ENCODE assay signal across 8 cellular contexts in the genomic region with DNA sequence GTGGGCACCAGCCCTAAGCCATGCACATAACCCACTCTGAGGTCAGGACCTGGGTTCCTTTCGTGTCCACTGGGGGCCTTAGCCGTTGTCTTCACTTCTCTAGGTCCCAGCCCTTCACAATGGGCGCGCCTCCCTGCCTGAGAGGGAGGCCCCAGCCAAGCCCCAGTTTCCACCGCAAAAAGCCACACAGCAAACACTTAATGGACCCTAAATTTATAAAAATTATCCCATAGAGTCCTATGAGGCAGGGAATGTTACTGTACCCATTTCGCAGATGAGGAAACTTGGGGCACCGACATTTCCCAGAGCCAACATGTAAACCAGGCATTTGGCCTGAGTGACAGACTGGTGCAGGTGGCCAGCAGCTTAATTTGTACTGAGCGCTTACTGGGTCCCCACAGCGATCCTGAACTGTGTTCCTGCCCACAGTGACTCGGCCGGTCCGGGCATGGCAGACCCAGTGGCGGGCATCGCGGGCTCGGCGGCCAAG. TPM values are rescaled to one million over a fixed set of nuclear protein-coding genes. Genes with fewer than 3 reads are reported as not detected.
DNase-seq lines count a peak whose midpoint lies in the region; ATAC-seq and TF ChIP-seq lines count a peak whose summit lies in the region.

No MANE protein-coding gene starts in this region.

- 83% methylated on average over 17 of the region's 17 CpGs for WGBS in prostate gland

- no peak for TF ChIP-seq POLR2A in prostate gland (IDR thresholded peaks at IDR 0.05)

- H3K9ac ChIP-seq in SK-N-MC (ENCODE audit: insufficient read length) (peak overlapping the region; percentile 79), MM.1S (ENCODE audit: low read length) (no peak overlapping the region)

- H2AFZ ChIP-seq in MM.1S (ENCODE audit: low read length): no peak overlapping the region

- intact Hi-C loops in prostate gland (cut with DNase I): loop anchor here (2.0 kb wide), 1 partner anchor 51 kb away; no protein-coding TSS in a partner anchor

- H3K9me3 ChIP-seq in SK-N-MC (ENCODE audit: low read depth, low read length) (no peaks in the 10 kb centered on the region), prostate gland (no peaks in the 10 kb centered on the region), MM.1S (replicated peaks; ENCODE audit: insufficient read depth, low read length) (no peaks in the 10 kb centered on the region)

- H3K4me2 ChIP-seq in MM.1S (ENCODE audit: low read depth, low read length): no peak overlapping the region

- H3F3A ChIP-seq in MM.1S (ENCODE audit: insufficient read depth, low read length): no peaks in the 10 kb centered on the region

- H3K4me3 ChIP-seq in SK-N-MC (peak overlapping the region; percentile 90), fibroblast of pulmonary artery (replicated peaks; ENCODE audit: low read depth, low read length) (peak overlapping the region; percentile 75), prostate gland (peak overlapping the region; percentile 59 to 97), MM.1S (ENCODE audit: low read length) (no peak overlapping the region)

- DNase-seq in ELR (ENCODE audit: low read depth): peak; percentile 37
- DNase-seq in SK-N-MC (ENCODE audit: low read depth, low spot score): no peak
- DNase-seq in fibroblast of pulmonary artery (ENCODE audit: low read depth): no peak
- DNase-seq in prostate gland (ENCODE audit: low spot score): no peak
- DNase-seq in stimulated activated CD4-positive, alpha-beta T cell treated with anti-CD3 and anti-CD28 coated beads, Interleukin-15, amount 100 ng/mL, for 24 hours: no peak
- DNase-seq in MM.1S: no peak

- no peaks in the 10 kb centered on the region for H3K9me2 ChIP-seq in MM.1S (replicated peaks; ENCODE audit: insufficient read depth, low read length)

- ATAC-seq in GM21360 (IDR thresholded peaks at IDR 0.05; ENCODE audit: unreplicated experiment) (no peak), GM18519 (IDR thresholded peaks at IDR 0.05; ENCODE audit: low FRiP score, unreplicated experiment) (no peak)

- H3K27ac ChIP-seq in SK-N-MC: no peak overlapping the region
- H3K27ac ChIP-seq in prostate gland: peak overlapping the region; percentile 56 to 89
- no peak overlapping the region for H3K27ac ChIP-seq in MM.1S (ENCODE audit: low read length)

- no peaks in the 10 kb centered on the region for H3K79me2 ChIP-seq in MM.1S (ENCODE audit: low read length)

- no peaks in the 10 kb centered on the region for H4K20me1 ChIP-seq in MM.1S (ENCODE audit: insufficient read depth, low read length)

- H3K36me3 ChIP-seq in SK-N-MC (ENCODE audit: insufficient read depth, low read length) (no peaks in the 10 kb centered on the region), prostate gland (no peaks in the 10 kb centered on the region), MM.1S (replicated peaks; ENCODE audit: insufficient read depth, low read length) (no peaks in the 10 kb centered on the region)

- TF ChIP-seq CTCF in fibroblast of pulmonary artery (IDR thresholded peaks at IDR 0.05; ENCODE audit: low read length, missing control alignments) (no peak), prostate gland (IDR thresholded peaks at IDR 0.05) (no peak), MM.1S (IDR thresholded peaks at IDR 0.05; ENCODE audit: low read length) (no peak)

- H3K27me3 ChIP-seq in prostate gland (replicated peaks; ENCODE audit: insufficient read depth): no peaks in the 10 kb centered on the region
- peaks cover 15% of the 10 kb centered on the region for H3K27me3 ChIP-seq in MM.1S (replicated peaks; ENCODE audit: insufficient read depth, low read length)

- H3K4me1 ChIP-seq in prostate gland (replicated peaks) (peaks cover 32% of the 10 kb centered on the region), MM.1S (ENCODE audit: low read length) (no peaks in the 10 kb centered on the region)

RNA-seq across cellular contexts. Expression of gene GAS2L1, which starts 1.3 kb away (rescaled TPM):
- 100 to 1,000 TPM in 1 of 2 donors, 10 to 100 TPM in 1; 85.8 to 159 TPM for total RNA-seq in prostate gland

RNA-seq across cellular contexts. Expression of gene RASL10A, which starts 7.8 kb away (rescaled TPM):
- total RNA-seq in prostate gland: 10 to 100 TPM in 1 of 2 donors, 1 to 10 TPM in 1; 9.2 to 15.1 TPM

RNA-seq across cellular contexts. Expression of gene EWSR1, which starts 39.6 kb away (rescaled TPM):
- 100 to 1,000 TPM; 181 to 213 TPM for total RNA-seq in prostate gland

RNA-seq across cellular contexts. Expression of gene RHBDD3, which starts 39.9 kb away (rescaled TPM):
- 10 to 100 TPM; 66.9 to 74.6 TPM for total RNA-seq in prostate gland

Comparison
In these comparisons a context has a peak if more than half of its experiments do, and no peak if none do; other contexts are left out.
1. H3K27ac ChIP-seq: peak in prostate gland (2 of 2); none in SK-N-MC (single experiment) and MM.1S (single experiment).